Comparison of ENCODE assay signal across 14 cellular contexts in genomic region chr12:59005195-59005961, GRCh38.
A peak's percentile ranks its signal among the peaks of the same experiment; 100 is the strongest.
DNase-seq lines count a peak whose midpoint lies in the region; ATAC-seq and TF ChIP-seq lines count a peak whose summit lies in the region.
"Had no signal": no experiment of that assay in that cellular context is flagged by ENCODE, and none has a peak within 500 bp of the region (broad histone marks: within the 10 kb centered on the region; RNA-seq: fewer than 3 reads in every experiment).

No MANE protein-coding gene starts in this region.

- ATAC-seq in HG03457 (IDR thresholded peaks at IDR 0.05; ENCODE audit: unreplicated experiment): no peak
- ATAC-seq: body of pancreas had no signal

- H3K4me3 ChIP-seq in fibroblast of villous mesenchyme (ENCODE audit: low read depth, low read length): no peak overlapping the region
- H3K4me3 ChIP-seq: body of pancreas, psoas muscle, thyroid gland had no signal

- no peak for TF ChIP-seq CTCF in fibroblast of villous mesenchyme (IDR thresholded peaks at IDR 0.05; ENCODE audit: insufficient read depth, low read depth, low read length)

- DNase-seq in GM04503 (ENCODE audit: low read depth) (peak; percentile 39), SK-N-DZ (ENCODE audit: low spot score) (peak; percentile 43), fibroblast of villous mesenchyme (ENCODE audit: low read depth) (peak; percentile 81), stromal cell of bone marrow (ENCODE audit: low read depth) (peak; percentile 49), anterior cingulate cortex (lab: John Stamatoyannopoulos, UW) (no peak)
- no peak for DNase-seq in stimulated activated CD4-positive, alpha-beta T cell treated with anti-CD3 and anti-CD28 coated beads, Interleukin-15, amount 100 ng/mL, for 24 hours
- DNase-seq: activated effector memory CD4-positive, alpha-beta T cell treated with Interleukin-2 at 50 U/mL for 16 hours; body of pancreas; effector memory CD4-positive, alpha-beta T cell; GF-D8; NCI-H2029; psoas muscle; thyroid gland had no signal

Comparison
In these comparisons a context has a peak if more than half of its experiments do, and no peak if none do; other contexts are left out.
1. DNase-seq: peak in GM04503 (single experiment), SK-N-DZ (single experiment), fibroblast of villous mesenchyme (single experiment) and stromal cell of bone marrow (single experiment); none in anterior cingulate cortex (0 of 58) and stimulated activated CD4-positive, alpha-beta T cell treated with anti-CD3 and anti-CD28 coated beads, Interleukin-15, amount 100 ng/mL, for 24 hours (single experiment).